ENCODE assay signal across 11 cellular contexts in the genomic region with DNA sequence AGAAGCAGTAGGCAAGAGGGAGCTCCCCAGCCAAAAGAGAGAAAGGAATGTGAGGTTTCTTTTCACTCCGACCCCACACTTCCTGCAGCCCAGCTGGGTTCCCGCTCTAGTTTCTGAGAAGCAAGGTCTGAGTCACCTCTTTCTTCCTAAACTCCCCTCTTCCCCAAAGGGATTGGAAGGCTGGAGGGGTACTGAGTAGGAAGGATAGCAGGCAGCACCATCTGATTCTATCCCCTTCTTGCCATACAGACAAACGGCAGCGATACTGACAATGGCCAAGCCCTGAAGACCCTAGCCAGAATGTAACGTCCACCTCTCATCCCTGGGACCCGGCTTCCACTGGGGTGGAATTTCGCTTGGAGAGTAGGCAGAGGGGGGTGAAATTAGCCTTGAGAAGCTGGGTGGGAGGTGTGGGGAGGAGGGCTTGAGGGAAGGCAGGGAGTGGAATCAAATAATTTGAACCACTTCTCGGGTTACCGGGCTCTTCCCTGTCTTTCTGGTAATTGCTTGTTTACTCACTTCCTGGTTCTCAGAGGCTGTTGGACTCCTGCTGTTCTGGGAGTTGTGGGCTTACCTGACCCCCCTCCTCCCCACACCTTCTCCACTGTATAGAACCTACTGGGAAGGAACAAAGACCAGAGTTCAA. TPM values are rescaled to one million over a fixed set of nuclear protein-coding genes. Genes with fewer than 3 reads are reported as not detected.
A peak's percentile ranks its signal among the peaks of the same experiment; 100 is the strongest.
DNase-seq lines count a peak whose midpoint lies in the region; ATAC-seq lines count a peak whose summit lies in the region.
"Had no signal": no experiment of that assay in that cellular context is flagged by ENCODE, and none has a peak within 500 bp of the region (broad histone marks: within the 10 kb centered on the region; RNA-seq: fewer than 3 reads in every experiment).

No MANE protein-coding gene starts in this region.

- no peaks in the 10 kb centered on the region for H3K36me3 Mint-ChIP-seq in T-helper 17 cell (ENCODE audit: low read depth)

- peak overlapping the region; percentile 80 for H3K9ac ChIP-seq in iPS-20b (ENCODE audit: low read depth, low read length)
- H3K9ac ChIP-seq: KMS-11 had no signal

- peak overlapping the region; percentile 95 for H3K27ac Mint-ChIP-seq in T-helper 17 cell

- DNase-seq in DMS79 (lab: John Stamatoyannopoulos, UW) (peak; percentile 50), NCI-H146 (lab: John Stamatoyannopoulos, UW) (peak; percentile 94), T-helper 17 cell (no peak), GDM1 (lab: John Stamatoyannopoulos, UW) (no peak), nucleus accumbens (lab: John Stamatoyannopoulos, UW) (no peak), NCI-H1048 (lab: John Stamatoyannopoulos, UW) (no peak)
- DNase-seq: activated gamma-delta T cell treated with Interleukin-2 at 50 U/mL for 16 hours; stimulated activated naive B cell treated with anti-CD40 and anti-IgM and Interleukin-4, amounts not matched to agents 10 μg/mL and 1 μg/mL and 100 μg/mL, for 72 hours had no signal

- ATAC-seq in T-helper 17 cell (no peak), HG03354 (IDR thresholded peaks at IDR 0.05; ENCODE audit: poor library complexity, severe bottlenecking, unreplicated experiment) (no peak)
- ATAC-seq: stimulated activated naive B cell treated with anti-CD40 and anti-IgM and Interleukin-4, amounts not matched to agents 10 μg/mL and 1 μg/mL and 100 μg/mL, for 72 hours had no signal

- H3K4me3 ChIP-seq in iPS-20b (ENCODE audit: low read length) = peak overlapping the region; percentile 66

- H3K4me1 Mint-ChIP-seq in T-helper 17 cell = peaks cover 52% of the 10 kb centered on the region

- H3K36me3 ChIP-seq in iPS-20b (ENCODE audit: insufficient read depth, low read depth, low read length) = no peaks in the 10 kb centered on the region

- H3K4me1 ChIP-seq in iPS-20b (ENCODE audit: insufficient read depth, low read length) = peaks cover 64% of the 10 kb centered on the region

- H3K4me3 Mint-ChIP-seq in T-helper 17 cell = no peak overlapping the region
- H3K4me3 Mint-ChIP-seq: stimulated activated naive B cell treated with anti-CD40 and anti-IgM and Interleukin-4, amounts not matched to agents 10 μg/mL and 1 μg/mL and 100 μg/mL, for 72 hours had no signal

- peaks cover 82% of the 10 kb centered on the region for H3K27me3 ChIP-seq in iPS-20b (ENCODE audit: insufficient read depth, low read length)

- H3K27ac ChIP-seq in iPS-20b (ENCODE audit: low read length) = peak overlapping the region; percentile 85
- H3K27ac ChIP-seq: KMS-11 had no signal

- no peaks in the 10 kb centered on the region for H3K27me3 Mint-ChIP-seq in T-helper 17 cell
- H3K27me3 Mint-ChIP-seq: stimulated activated naive B cell treated with anti-CD40 and anti-IgM and Interleukin-4, amounts not matched to agents 10 μg/mL and 1 μg/mL and 100 μg/mL, for 72 hours had no signal

- H3K9me3 ChIP-seq in T-helper 17 cell (ENCODE audit: control insufficient read depth, low read length, poor library complexity, severe bottlenecking) = no peaks in the 10 kb centered on the region
- no peaks in the 10 kb centered on the region for H3K9me3 ChIP-seq in iPS-20b (ENCODE audit: insufficient read depth, low read depth, low read length)

RNA-seq across cellular contexts. Expression of a gene that starts 13.2 kb away (rescaled TPM):
- total RNA-seq in T-helper 17 cell = 100 to 1,000 TPM; 123 to 145 TPM

Comparison
In these comparisons a context has a peak if more than half of its experiments do, and no peak if none do; other contexts are left out.
1. DNase-seq: peak in DMS79 (single experiment) and NCI-H146 (single experiment); none in T-helper 17 cell (0 of 3), GDM1 (single experiment), nucleus accumbens (0 of 56) and NCI-H1048 (single experiment).